ENCODE assay signal across 8 cellular contexts in the genomic region with DNA sequence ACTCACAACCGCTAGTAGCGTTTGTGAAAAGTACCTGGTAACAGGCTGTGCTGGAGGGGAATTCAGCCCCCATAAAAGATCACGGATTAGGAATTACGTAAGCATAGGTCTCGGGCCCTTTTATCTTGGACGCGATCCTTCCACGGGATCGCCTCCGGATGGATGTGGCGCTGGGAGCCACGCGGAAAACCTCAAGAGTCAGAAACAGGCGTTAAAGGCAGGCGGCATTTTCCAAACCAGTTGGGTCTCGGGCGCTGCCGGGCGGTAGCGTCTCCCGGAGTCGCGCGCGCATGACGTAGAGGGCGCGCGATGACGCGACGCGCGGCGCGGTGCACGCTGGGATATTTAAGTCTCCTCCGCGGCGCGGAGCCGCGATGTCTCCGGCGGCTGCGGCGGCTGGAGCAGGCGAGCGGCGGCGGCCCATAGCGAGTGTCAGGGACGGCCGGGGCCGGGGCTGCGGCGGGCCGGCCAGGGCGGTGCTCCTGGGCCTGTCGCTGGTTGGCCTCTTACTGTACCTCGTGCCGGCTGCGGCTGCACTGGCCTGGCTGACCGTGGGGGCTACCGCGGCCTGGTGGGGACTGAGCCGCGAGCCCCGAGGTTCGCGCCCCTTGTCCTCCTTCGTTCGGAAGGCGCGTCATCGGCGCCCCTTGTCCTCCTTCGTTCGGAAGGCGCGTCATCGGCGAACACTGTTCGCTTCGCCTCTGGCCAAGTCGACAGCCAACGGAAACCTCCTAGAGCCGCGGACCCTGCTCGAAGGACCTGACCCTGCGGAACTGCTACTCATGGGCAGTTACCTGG. TPM values are rescaled to one million over a fixed set of nuclear protein-coding genes. Genes with fewer than 3 reads are reported as not detected.
DNase-seq lines count a peak whose midpoint lies in the region; ATAC-seq, FAIRE-seq and TF ChIP-seq lines count a peak whose summit lies in the region.

POM121 (plus strand) TSS at position 348 of the 798 bp plus-strand sequence; CDS start at position 375, 27 bp downstream.

- TF ChIP-seq CTCF in GM13977 (IDR thresholded peaks at IDR 0.05; ENCODE audit: extremely low read depth, insufficient read depth, missing control alignments): no peak

- ATAC-seq in HG02798 (IDR thresholded peaks at IDR 0.05; ENCODE audit: poor library complexity, unreplicated experiment) (peak; percentile 93), left ventricle myocardium superior (peak; percentile 98)

- H3K9me3 Mint-ChIP-seq in T-helper 1 cell treated with Interleukin-12 subunit alpha and Interleukin-12 subunit beta and Interleukin-4 antibody, amounts not matched to agents 30 μg/mL and 1 μg/mL, for 36 hours: no peaks in the 10 kb centered on the region

- peak within 1 kb of the TSS; percentile 100 for H3K27ac Mint-ChIP-seq in T-helper 1 cell treated with Interleukin-12 subunit alpha and Interleukin-12 subunit beta and Interleukin-4 antibody, amounts not matched to agents 30 μg/mL and 1 μg/mL, for 36 hours

- intact Hi-C loops in left ventricle myocardium superior (cut with micrococcal nuclease): no loop called here

- peaks cover 23% of the 10 kb centered on the region for H3K4me1 Mint-ChIP-seq in T-helper 1 cell treated with Interleukin-12 subunit alpha and Interleukin-12 subunit beta and Interleukin-4 antibody, amounts not matched to agents 30 μg/mL and 1 μg/mL, for 36 hours (ENCODE audit: low read depth)

- no peaks in the 10 kb centered on the region for H3K27me3 Mint-ChIP-seq in T-helper 1 cell treated with Interleukin-12 subunit alpha and Interleukin-12 subunit beta and Interleukin-4 antibody, amounts not matched to agents 30 μg/mL and 1 μg/mL, for 36 hours (ENCODE audit: low read depth)

- no peak for FAIRE-seq in urothelium cell line (lab: Jason Lieb, UNC)

- H3K36me3 Mint-ChIP-seq in T-helper 1 cell treated with Interleukin-12 subunit alpha and Interleukin-12 subunit beta and Interleukin-4 antibody, amounts not matched to agents 30 μg/mL and 1 μg/mL, for 36 hours (ENCODE audit: low read depth): peaks cover 33% of the 10 kb centered on the region

- H3K4me3 Mint-ChIP-seq in T-helper 1 cell treated with Interleukin-12 subunit alpha and Interleukin-12 subunit beta and Interleukin-4 antibody, amounts not matched to agents 30 μg/mL and 1 μg/mL, for 36 hours: peak within 1 kb of the TSS; percentile 99

- peak; percentile 94 for DNase-seq in GM13977 (ENCODE audit: low spot score)
- peak; percentile 8 for DNase-seq in NCI-H1436 treated with DMSO at 0.1 percent for 48 hours (lab: John Stamatoyannopoulos, UW)
- peak; percentile 7 for DNase-seq in amniotic stem cell (lab: John Stamatoyannopoulos, UW)
- peak; percentile 91 for DNase-seq in left ventricle myocardium superior
- DNase-seq in pulmonary artery endothelial cell (ENCODE audit: low read depth, low spot score): peak; percentile 62
- DNase-seq in urothelium cell line (ENCODE audit: low spot score): peak; percentile 95

- in situ Hi-C loops in GM13977 (cut with MboI; ENCODE audit: low pct_unique_long_range_greater_than_20kb, low sequenced_read_pairs, unreplicated experiment): no loop called here

RNA-seq across cellular contexts. Expression of gene POM121, which starts in this region (rescaled TPM):
- total RNA-seq in left ventricle myocardium superior: 16.9 TPM
- 5.0 and 5.2 TPM in 2 replicates for total RNA-seq in pulmonary artery endothelial cell

Comparison
In these comparisons a context has a peak if more than half of its experiments do, and no peak if none do; other contexts are left out.
1. Peak in every context shown above with its lines: DNase-seq and ATAC-seq.
2. DNase-seq: peak in every context shown above with its lines; median percentile 95 in urothelium cell line; 94 in GM13977; 91 in left ventricle myocardium superior; 62 in pulmonary artery endothelial cell; 8 in NCI-H1436 treated with DMSO at 0.1 percent for 48 hours; 7 in amniotic stem cell.